ENCODE assay signal across 8 cellular contexts in the genomic region with DNA sequence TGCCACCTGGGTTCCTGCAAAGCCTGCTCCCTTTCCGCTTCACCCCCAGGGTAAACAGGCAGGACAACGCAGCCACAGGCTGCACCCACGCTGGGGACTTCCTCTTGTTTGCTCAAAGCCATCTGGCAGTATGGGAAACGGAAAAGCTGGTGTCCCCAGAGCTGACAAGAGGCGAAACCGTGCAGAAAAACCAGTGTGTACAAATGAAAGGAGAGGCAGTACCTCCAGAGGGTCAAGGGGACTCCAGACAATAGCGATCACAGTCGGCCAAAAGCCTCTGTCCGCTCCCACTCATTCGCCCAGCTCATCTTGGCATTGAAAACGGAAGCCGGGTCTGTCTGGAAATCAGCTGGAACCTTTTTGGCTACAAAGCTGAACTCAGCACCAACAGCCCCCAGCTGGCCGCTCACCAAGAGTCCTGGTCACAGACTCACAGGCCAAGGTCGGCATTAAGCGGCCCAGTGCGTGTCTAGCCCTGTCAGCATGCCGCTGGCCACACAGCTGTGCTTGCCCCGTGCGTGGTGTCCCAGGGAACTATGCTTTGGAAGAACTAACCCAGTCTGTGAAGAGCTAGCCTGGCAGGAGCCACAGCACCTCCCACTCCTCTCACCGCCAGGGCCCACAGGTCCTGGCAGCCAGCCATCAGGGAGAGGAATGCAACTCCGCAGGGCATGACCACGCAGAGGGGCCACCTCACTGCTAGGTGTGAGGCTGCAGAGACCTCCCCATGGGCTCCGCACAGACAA. TPM values are rescaled to one million over a fixed set of nuclear protein-coding genes. Genes with fewer than 3 reads are reported as not detected.
DNase-seq lines count a peak whose midpoint lies in the region; FAIRE-seq and TF ChIP-seq lines count a peak whose summit lies in the region.

No MANE protein-coding gene starts in this region.

- H3K36me3 ChIP-seq in vagina (no peaks in the 10 kb centered on the region), WERI-Rb-1 (no peaks in the 10 kb centered on the region)

- no peaks in the 10 kb centered on the region for H3K27me3 ChIP-seq in vagina
- no peaks in the 10 kb centered on the region for H3K27me3 ChIP-seq in WERI-Rb-1 (ENCODE audit: insufficient read depth, low read depth, severe bottlenecking)

- no peak for DNase-seq in GM19239 (ENCODE audit: insufficient read length, low spot score)
- peak; percentile 49 for DNase-seq in NCI-H510A (lab: John Stamatoyannopoulos, UW)
- peak; percentile 34 for DNase-seq in midbrain (lab: John Stamatoyannopoulos, UW)
- no peak for DNase-seq in vagina (ENCODE audit: extremely low spot score in 2 of 2)
- no peak for DNase-seq in activated T-cell treated with anti-CD3 and anti-CD28 coated beads, Interleukin-2, amount 50 U/mL, for 24 hours
- DNase-seq in stimulated activated naive CD4-positive, alpha-beta T cell treated with Interleukin-2 at 50 U/mL for 16 hours (lab: John Stamatoyannopoulos, UW): no peak
- DNase-seq in WERI-Rb-1: no peak

- FAIRE-seq in GM19239 (lab: Jason Lieb, UNC): peak; percentile 37

- H3K9me3 ChIP-seq in vagina (no peaks in the 10 kb centered on the region), WERI-Rb-1 (ENCODE audit: severe bottlenecking) (no peaks in the 10 kb centered on the region)

- peaks cover 87% of the 10 kb centered on the region for H3K4me1 Mint-ChIP-seq in dendritic cell treated with granulocyte-macrophage colony-stimulating factor and Interleukin-4, amounts not matched to agents 40 ng/mL and 50 ng/mL, for 4 days (ENCODE audit: low read depth)
- no peaks in the 10 kb centered on the region for H3K4me1 Mint-ChIP-seq in activated T-cell treated with anti-CD3 and anti-CD28 coated beads, Interleukin-2, amount 50 U/mL, for 24 hours (ENCODE audit: low read depth)

- intact Hi-C loops in dendritic cell treated with granulocyte-macrophage colony-stimulating factor and Interleukin-4, amounts not matched to agents 40 ng/mL and 50 ng/mL, for 4 days (cut with micrococcal nuclease): loop anchor here (5.0 kb wide), 1 partner anchor 74 kb away; no protein-coding TSS in a partner anchor
- intact Hi-C loops in vagina (cut with DNase I): no loop called here

- H3K36me3 Mint-ChIP-seq in dendritic cell treated with granulocyte-macrophage colony-stimulating factor and Interleukin-4, amounts not matched to agents 40 ng/mL and 50 ng/mL, for 4 days (ENCODE audit: low read depth): peaks cover 22% of the 10 kb centered on the region
- H3K36me3 Mint-ChIP-seq in activated T-cell treated with anti-CD3 and anti-CD28 coated beads, Interleukin-2, amount 50 U/mL, for 24 hours (ENCODE audit: low read depth): no peaks in the 10 kb centered on the region

- no peaks in the 10 kb centered on the region for H3K27me3 Mint-ChIP-seq in dendritic cell treated with granulocyte-macrophage colony-stimulating factor and Interleukin-4, amounts not matched to agents 40 ng/mL and 50 ng/mL, for 4 days
- peaks cover 4% of the 10 kb centered on the region for H3K27me3 Mint-ChIP-seq in activated T-cell treated with anti-CD3 and anti-CD28 coated beads, Interleukin-2, amount 50 U/mL, for 24 hours

- peaks cover 63% of the 10 kb centered on the region for H3K4me1 ChIP-seq in vagina

- TF ChIP-seq CTCF in vagina (IDR thresholded peaks at IDR 0.05) (no peak), WERI-Rb-1 (IDR thresholded peaks at IDR 0.05; ENCODE audit: low read depth, low read length) (no peak)

- H3K4me3 ChIP-seq in vagina: no peak overlapping the region
- H3K4me3 ChIP-seq in WERI-Rb-1 (ENCODE audit: low read depth, low read length): no peak overlapping the region

- no peaks in the 10 kb centered on the region for H3K9me3 Mint-ChIP-seq in dendritic cell treated with granulocyte-macrophage colony-stimulating factor and Interleukin-4, amounts not matched to agents 40 ng/mL and 50 ng/mL, for 4 days
- no peaks in the 10 kb centered on the region for H3K9me3 Mint-ChIP-seq in activated T-cell treated with anti-CD3 and anti-CD28 coated beads, Interleukin-2, amount 50 U/mL, for 24 hours

- no peak for TF ChIP-seq POLR2A in vagina (IDR thresholded peaks at IDR 0.05)

- peak overlapping the region; percentile 60 for H3K4me3 Mint-ChIP-seq in dendritic cell treated with granulocyte-macrophage colony-stimulating factor and Interleukin-4, amounts not matched to agents 40 ng/mL and 50 ng/mL, for 4 days
- no peak overlapping the region for H3K4me3 Mint-ChIP-seq in activated T-cell treated with anti-CD3 and anti-CD28 coated beads, Interleukin-2, amount 50 U/mL, for 24 hours

- peak overlapping the region; percentile 90 for H3K27ac Mint-ChIP-seq in dendritic cell treated with granulocyte-macrophage colony-stimulating factor and Interleukin-4, amounts not matched to agents 40 ng/mL and 50 ng/mL, for 4 days
- H3K27ac Mint-ChIP-seq in activated T-cell treated with anti-CD3 and anti-CD28 coated beads, Interleukin-2, amount 50 U/mL, for 24 hours: no peak overlapping the region

- H3K27ac ChIP-seq in vagina (peak overlapping the region; percentile 77), WERI-Rb-1 (no peak overlapping the region)

RNA-seq across cellular contexts. Expression of a gene that starts 10.4 kb away (rescaled TPM):
- 36.8 TPM for total RNA-seq in vagina

Comparison
In these comparisons a context has a peak if more than half of its experiments do, and no peak if none do; other contexts are left out.
1. DNase-seq: peak in NCI-H510A (single experiment) and midbrain (single experiment); none in GM19239 (single experiment), vagina (0 of 2), activated T-cell treated with anti-CD3 and anti-CD28 coated beads, Interleukin-2, amount 50 U/mL, for 24 hours (single experiment), stimulated activated naive CD4-positive, alpha-beta T cell treated with Interleukin-2 at 50 U/mL for 16 hours (single experiment) and WERI-Rb-1 (single experiment).